1 cellular context compared by ENCODE assay signal in the genomic region with DNA sequence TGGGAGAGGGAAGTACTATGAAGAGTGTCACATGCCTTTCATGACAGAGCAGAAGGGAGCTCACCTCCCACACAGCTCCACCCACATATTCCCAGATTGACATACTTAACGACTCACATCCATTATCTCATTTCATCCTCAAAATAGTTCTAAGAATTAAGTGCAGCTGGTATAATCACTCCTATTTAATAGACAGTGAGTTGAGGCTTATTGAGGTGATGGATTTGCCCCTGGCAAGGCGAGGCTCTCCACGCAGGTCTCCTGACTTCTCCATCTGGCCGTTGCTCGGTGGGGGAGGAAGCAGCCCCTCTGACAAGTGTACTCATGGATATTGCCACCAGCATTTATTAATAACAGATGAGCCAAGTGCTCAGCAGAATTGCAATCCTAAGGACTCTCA.
TF ChIP-seq lines count a peak whose summit lies in the region.

No MANE protein-coding gene starts in this region.

TF ChIP-seq in WTC11, 78 proteins besides CTCF, POLR2A, EP300 and RAD21 (continued from another document):
- TF ChIP-seq, protein P1, sequence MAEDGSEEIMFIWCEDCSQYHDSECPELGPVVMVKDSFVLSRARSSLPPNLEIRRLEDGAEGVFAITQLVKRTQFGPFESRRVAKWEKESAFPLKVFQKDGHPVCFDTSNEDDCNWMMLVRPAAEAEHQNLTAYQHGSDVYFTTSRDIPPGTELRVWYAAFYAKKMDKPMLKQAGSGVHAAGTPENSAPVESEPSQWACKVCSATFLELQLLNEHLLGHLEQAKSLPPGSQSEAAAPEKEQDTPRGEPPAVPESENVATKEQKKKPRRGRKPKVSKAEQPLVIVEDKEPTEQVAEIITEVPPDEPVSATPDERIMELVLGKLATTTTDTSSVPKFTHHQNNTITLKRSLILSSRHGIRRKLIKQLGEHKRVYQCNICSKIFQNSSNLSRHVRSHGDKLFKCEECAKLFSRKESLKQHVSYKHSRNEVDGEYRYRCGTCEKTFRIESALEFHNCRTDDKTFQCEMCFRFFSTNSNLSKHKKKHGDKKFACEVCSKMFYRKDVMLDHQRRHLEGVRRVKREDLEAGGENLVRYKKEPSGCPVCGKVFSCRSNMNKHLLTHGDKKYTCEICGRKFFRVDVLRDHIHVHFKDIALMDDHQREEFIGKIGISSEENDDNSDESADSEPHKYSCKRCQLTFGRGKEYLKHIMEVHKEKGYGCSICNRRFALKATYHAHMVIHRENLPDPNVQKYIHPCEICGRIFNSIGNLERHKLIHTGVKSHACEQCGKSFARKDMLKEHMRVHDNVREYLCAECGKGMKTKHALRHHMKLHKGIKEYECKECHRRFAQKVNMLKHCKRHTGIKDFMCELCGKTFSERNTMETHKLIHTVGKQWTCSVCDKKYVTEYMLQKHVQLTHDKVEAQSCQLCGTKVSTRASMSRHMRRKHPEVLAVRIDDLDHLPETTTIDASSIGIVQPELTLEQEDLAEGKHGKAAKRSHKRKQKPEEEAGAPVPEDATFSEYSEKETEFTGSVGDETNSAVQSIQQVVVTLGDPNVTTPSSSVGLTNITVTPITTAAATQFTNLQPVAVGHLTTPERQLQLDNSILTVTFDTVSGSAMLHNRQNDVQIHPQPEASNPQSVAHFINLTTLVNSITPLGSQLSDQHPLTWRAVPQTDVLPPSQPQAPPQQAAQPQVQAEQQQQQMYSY (CRISPR knock-in tag; IDR thresholded peaks at IDR 0.05), result no peak
- TF ChIP-seq, protein P2, sequence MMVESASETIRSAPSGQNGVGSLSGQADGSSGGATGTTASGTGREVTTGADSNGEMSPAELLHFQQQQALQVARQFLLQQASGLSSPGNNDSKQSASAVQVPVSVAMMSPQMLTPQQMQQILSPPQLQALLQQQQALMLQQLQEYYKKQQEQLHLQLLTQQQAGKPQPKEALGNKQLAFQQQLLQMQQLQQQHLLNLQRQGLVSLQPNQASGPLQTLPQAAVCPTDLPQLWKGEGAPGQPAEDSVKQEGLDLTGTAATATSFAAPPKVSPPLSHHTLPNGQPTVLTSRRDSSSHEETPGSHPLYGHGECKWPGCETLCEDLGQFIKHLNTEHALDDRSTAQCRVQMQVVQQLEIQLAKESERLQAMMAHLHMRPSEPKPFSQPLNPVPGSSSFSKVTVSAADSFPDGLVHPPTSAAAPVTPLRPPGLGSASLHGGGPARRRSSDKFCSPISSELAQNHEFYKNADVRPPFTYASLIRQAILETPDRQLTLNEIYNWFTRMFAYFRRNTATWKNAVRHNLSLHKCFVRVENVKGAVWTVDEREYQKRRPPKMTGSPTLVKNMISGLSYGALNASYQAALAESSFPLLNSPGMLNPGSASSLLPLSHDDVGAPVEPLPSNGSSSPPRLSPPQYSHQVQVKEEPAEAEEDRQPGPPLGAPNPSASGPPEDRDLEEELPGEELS (CRISPR knock-in tag; IDR thresholded peaks at IDR 0.05), result no peak
- TF ChIP-seq ZNF219 (CRISPR knock-in tag; IDR thresholded peaks at IDR 0.05; ENCODE audit: borderline replicate concordance) (no peak), CBFB (CRISPR knock-in tag; IDR thresholded peaks at IDR 0.05; ENCODE audit: low read depth) (no peak), FOXK1 (CRISPR knock-in tag; IDR thresholded peaks at IDR 0.05) (no peak), ZNF416 (CRISPR knock-in tag; IDR thresholded peaks at IDR 0.05) (no peak)
